ENCODE assay signal across 1 cellular context in the genomic region with DNA sequence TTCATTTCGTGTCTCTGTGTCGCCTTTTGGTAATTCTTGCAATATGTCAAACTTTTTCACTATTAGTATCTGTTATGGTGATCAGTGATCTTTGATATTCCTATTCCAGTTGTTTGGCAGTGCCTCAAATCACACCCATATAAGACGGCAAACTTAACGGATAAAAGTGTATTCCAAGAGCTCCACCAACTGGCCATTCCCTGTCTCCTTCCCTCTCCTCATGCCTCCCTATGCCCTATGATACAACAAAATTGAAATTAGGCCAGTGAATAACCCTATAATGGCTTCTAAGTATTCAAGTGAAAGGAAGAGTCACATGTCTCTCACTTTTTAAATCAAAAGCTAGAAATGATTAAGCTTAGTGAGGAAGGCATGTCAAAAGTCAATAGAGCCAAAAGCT.
TF ChIP-seq lines count a peak whose summit lies in the region.

No MANE protein-coding gene starts in this region.

TF ChIP-seq in H1, 55 proteins besides CTCF, POLR2A, EP300 and RAD21:
- no peak for TF ChIP-seq SAP30 (IDR thresholded peaks at IDR 0.05; ENCODE audit: insufficient read depth, insufficient replicate concordance, low read length)
- no peak for TF ChIP-seq ZNF274 (IDR thresholded peaks at IDR 0.05; ENCODE audit: borderline replicate concordance, extremely low read depth, low read length)
- TF ChIP-seq BRCA1 (IDR thresholded peaks at IDR 0.05; ENCODE audit: low read depth, low read length) = no peak
- TF ChIP-seq JUN (IDR thresholded peaks at IDR 0.05; ENCODE audit: low read depth, low read length) = no peak
- no peak for TF ChIP-seq RBBP5 (IDR thresholded peaks at IDR 0.05; ENCODE audit: borderline replicate concordance, low read depth, low read length)
- no peak for TF ChIP-seq YY1 (IDR thresholded peaks at IDR 0.05; ENCODE audit: low read depth, low read length)
- no peak for TF ChIP-seq MAFK (IDR thresholded peaks at IDR 0.05; ENCODE audit: low read depth, low read length)
- TF ChIP-seq POU5F1 (IDR thresholded peaks at IDR 0.05; ENCODE audit: low read depth, low read length) = no peak
- TF ChIP-seq, protein P1, sequence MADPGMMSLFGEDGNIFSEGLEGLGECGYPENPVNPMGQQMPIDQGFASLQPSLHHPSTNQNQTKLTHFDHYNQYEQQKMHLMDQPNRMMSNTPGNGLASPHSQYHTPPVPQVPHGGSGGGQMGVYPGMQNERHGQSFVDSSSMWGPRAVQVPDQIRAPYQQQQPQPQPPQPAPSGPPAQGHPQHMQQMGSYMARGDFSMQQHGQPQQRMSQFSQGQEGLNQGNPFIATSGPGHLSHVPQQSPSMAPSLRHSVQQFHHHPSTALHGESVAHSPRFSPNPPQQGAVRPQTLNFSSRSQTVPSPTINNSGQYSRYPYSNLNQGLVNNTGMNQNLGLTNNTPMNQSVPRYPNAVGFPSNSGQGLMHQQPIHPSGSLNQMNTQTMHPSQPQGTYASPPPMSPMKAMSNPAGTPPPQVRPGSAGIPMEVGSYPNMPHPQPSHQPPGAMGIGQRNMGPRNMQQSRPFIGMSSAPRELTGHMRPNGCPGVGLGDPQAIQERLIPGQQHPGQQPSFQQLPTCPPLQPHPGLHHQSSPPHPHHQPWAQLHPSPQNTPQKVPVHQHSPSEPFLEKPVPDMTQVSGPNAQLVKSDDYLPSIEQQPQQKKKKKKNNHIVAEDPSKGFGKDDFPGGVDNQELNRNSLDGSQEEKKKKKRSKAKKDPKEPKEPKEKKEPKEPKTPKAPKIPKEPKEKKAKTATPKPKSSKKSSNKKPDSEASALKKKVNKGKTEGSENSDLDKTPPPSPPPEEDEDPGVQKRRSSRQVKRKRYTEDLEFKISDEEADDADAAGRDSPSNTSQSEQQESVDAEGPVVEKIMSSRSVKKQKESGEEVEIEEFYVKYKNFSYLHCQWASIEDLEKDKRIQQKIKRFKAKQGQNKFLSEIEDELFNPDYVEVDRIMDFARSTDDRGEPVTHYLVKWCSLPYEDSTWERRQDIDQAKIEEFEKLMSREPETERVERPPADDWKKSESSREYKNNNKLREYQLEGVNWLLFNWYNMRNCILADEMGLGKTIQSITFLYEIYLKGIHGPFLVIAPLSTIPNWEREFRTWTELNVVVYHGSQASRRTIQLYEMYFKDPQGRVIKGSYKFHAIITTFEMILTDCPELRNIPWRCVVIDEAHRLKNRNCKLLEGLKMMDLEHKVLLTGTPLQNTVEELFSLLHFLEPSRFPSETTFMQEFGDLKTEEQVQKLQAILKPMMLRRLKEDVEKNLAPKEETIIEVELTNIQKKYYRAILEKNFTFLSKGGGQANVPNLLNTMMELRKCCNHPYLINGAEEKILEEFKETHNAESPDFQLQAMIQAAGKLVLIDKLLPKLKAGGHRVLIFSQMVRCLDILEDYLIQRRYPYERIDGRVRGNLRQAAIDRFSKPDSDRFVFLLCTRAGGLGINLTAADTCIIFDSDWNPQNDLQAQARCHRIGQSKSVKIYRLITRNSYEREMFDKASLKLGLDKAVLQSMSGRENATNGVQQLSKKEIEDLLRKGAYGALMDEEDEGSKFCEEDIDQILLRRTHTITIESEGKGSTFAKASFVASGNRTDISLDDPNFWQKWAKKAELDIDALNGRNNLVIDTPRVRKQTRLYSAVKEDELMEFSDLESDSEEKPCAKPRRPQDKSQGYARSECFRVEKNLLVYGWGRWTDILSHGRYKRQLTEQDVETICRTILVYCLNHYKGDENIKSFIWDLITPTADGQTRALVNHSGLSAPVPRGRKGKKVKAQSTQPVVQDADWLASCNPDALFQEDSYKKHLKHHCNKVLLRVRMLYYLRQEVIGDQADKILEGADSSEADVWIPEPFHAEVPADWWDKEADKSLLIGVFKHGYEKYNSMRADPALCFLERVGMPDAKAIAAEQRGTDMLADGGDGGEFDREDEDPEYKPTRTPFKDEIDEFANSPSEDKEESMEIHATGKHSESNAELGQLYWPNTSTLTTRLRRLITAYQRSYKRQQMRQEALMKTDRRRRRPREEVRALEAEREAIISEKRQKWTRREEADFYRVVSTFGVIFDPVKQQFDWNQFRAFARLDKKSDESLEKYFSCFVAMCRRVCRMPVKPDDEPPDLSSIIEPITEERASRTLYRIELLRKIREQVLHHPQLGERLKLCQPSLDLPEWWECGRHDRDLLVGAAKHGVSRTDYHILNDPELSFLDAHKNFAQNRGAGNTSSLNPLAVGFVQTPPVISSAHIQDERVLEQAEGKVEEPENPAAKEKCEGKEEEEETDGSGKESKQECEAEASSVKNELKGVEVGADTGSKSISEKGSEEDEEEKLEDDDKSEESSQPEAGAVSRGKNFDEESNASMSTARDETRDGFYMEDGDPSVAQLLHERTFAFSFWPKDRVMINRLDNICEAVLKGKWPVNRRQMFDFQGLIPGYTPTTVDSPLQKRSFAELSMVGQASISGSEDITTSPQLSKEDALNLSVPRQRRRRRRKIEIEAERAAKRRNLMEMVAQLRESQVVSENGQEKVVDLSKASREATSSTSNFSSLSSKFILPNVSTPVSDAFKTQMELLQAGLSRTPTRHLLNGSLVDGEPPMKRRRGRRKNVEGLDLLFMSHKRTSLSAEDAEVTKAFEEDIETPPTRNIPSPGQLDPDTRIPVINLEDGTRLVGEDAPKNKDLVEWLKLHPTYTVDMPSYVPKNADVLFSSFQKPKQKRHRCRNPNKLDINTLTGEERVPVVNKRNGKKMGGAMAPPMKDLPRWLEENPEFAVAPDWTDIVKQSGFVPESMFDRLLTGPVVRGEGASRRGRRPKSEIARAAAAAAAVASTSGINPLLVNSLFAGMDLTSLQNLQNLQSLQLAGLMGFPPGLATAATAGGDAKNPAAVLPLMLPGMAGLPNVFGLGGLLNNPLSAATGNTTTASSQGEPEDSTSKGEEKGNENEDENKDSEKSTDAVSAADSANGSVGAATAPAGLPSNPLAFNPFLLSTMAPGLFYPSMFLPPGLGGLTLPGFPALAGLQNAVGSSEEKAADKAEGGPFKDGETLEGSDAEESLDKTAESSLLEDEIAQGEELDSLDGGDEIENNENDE (IDR thresholded peaks at IDR 0.05; ENCODE audit: insufficient replicate concordance, low read length) = no peak
- TF ChIP-seq KDM5A (IDR thresholded peaks at IDR 0.05; ENCODE audit: low read length) = no peak
- TF ChIP-seq KDM4A (IDR thresholded peaks at IDR 0.05; ENCODE audit: low read depth, low read length, severe bottlenecking) = no peak
- TF ChIP-seq GTF2F1 (IDR thresholded peaks at IDR 0.05; ENCODE audit: borderline replicate concordance, low read depth, low read length) = no peak
- no peak for TF ChIP-seq EZH2 (IDR thresholded peaks at IDR 0.05; ENCODE audit: low read depth, low read length, severe bottlenecking)
